ENCODE assay signal across 18 cellular contexts in the genomic region with DNA sequence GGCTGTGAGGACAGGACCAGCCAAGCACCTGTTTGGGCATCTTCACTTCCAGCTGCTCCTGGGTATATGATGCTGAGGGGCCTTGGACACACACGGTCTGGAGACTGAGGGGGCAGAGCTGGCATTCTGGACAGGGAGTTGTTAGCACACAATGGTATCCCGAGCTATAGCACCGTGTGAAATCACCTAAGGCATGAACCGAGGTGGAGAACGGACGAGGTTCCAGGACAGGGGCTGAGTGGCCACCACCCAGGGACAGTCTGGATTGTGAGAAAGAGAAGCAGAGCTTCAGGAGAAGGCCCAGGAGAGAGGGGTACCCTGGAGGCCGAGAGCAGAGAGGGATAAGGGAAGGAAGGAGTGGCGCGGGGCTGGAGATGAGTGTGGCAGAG.
DNase-seq lines count a peak whose midpoint lies in the region; ATAC-seq and TF ChIP-seq lines count a peak whose summit lies in the region.
"Had no signal": no experiment of that assay in that cellular context is flagged by ENCODE, and none has a peak within 500 bp of the region (broad histone marks: within the 10 kb centered on the region; RNA-seq: fewer than 3 reads in every experiment).

No MANE protein-coding gene starts in this region.

- no peak for TF ChIP-seq CTCF in chondrocyte (IDR thresholded peaks at IDR 0.05)
- TF ChIP-seq CTCF in coronary artery (IDR thresholded peaks at IDR 0.05) = no peak
- TF ChIP-seq CTCF in stomach (IDR thresholded peaks at IDR 0.05) = no peak

- no peaks in the 10 kb centered on the region for H3K36me3 ChIP-seq in stomach
- H3K36me3 ChIP-seq: BE2C had no signal

- TF ChIP-seq POLR2A in stomach (IDR thresholded peaks at IDR 0.05) = no peak

- H3K36me3 Mint-ChIP-seq in chondrocyte (ENCODE audit: low read depth) = no peaks in the 10 kb centered on the region
- H3K36me3 Mint-ChIP-seq in naive thymus-derived CD8-positive, alpha-beta T cell = no peaks in the 10 kb centered on the region
- H3K36me3 Mint-ChIP-seq: CD4-positive, alpha-beta memory T cell had no signal

- no peak for TF ChIP-seq EP300 in stomach (IDR thresholded peaks at IDR 0.05)

- intact Hi-C loops in posterior vena cava (cut with DNase I) (loop anchor here in 1 of 2 donors (5.0 kb wide), 1 partner anchor 1313 kb away; no protein-coding TSS in a partner anchor), stomach (cut with DNase I; ENCODE audit: low total_unique reads) (no loop called here)

- DNase-seq in chondrocyte (ENCODE audit: low spot score) = peak; percentile 71
- peak; percentile 33 for DNase-seq in coronary artery (ENCODE audit: low spot score)
- peak; percentile 17 for DNase-seq in posterior vena cava (ENCODE audit: low spot score)
- peak; percentile 15 for DNase-seq in stomach
- no peak for DNase-seq in stimulated activated naive CD8-positive, alpha-beta T cell treated with anti-CD3 and anti-CD28 coated beads, Interleukin-15, Interleukin-2, amounts not matched to agents 100 U/mL and 50 U/mL, for 24 hours
- no peak for DNase-seq in naive thymus-derived CD8-positive, alpha-beta T cell
- DNase-seq: BE2C; CD4-positive, alpha-beta memory T cell; COR-L47; DMS153; DMS79 treated with DMSO at 0.1 percent for 48 hours; EL; HCEC 1CT; HFFc6 had no signal

- H3K27ac ChIP-seq in coronary artery = no peak overlapping the region
- H3K27ac ChIP-seq in stomach = no peak overlapping the region
- H3K27ac ChIP-seq: A549, C4-2B had no signal

- no peak overlapping the region for H3K27ac Mint-ChIP-seq in chondrocyte (ENCODE audit: unreplicated experiment)
- no peak overlapping the region for H3K27ac Mint-ChIP-seq in naive thymus-derived CD8-positive, alpha-beta T cell
- H3K27ac Mint-ChIP-seq: CD4-positive, alpha-beta memory T cell; HFFc6 had no signal

- peaks cover 0 to 20% (median 0%) of the 10 kb centered on the region in 3 donors for H3K27me3 ChIP-seq in stomach
- H3K27me3 ChIP-seq: BE2C had no signal

- no peaks in the 10 kb centered on the region for H3K27me3 Mint-ChIP-seq in chondrocyte (ENCODE audit: low read depth)
- peaks cover 0 to 19% (median 4%) of the 10 kb centered on the region in 5 donors for H3K27me3 Mint-ChIP-seq in naive thymus-derived CD8-positive, alpha-beta T cell
- H3K27me3 Mint-ChIP-seq: CD4-positive, alpha-beta memory T cell had no signal

- ATAC-seq in stimulated activated naive CD8-positive, alpha-beta T cell treated with anti-CD3 and anti-CD28 coated beads, Interleukin-15, Interleukin-2, amounts not matched to agents 100 U/mL and 50 U/mL, for 24 hours = no peak
- no peak for ATAC-seq in naive thymus-derived CD8-positive, alpha-beta T cell
- ATAC-seq in GM21447 (IDR thresholded peaks at IDR 0.05; ENCODE audit: unreplicated experiment) = no peak
- ATAC-seq: A549, HepG2 had no signal

- no peaks in the 10 kb centered on the region for H3K4me1 ChIP-seq in stomach
- H3K4me1 ChIP-seq: A549, BE2C had no signal

- 65 to 77% (median 74%) methylated on average over 9 of the region's 9 CpGs for WGBS in stomach, 5 donors

- H3K4me3 Mint-ChIP-seq in chondrocyte (ENCODE audit: unreplicated experiment) = no peak overlapping the region
- H3K4me3 Mint-ChIP-seq in naive thymus-derived CD8-positive, alpha-beta T cell = no peak overlapping the region
- H3K4me3 Mint-ChIP-seq: CD4-positive, alpha-beta memory T cell; HFFc6 had no signal

- no peaks in the 10 kb centered on the region for H3K9me3 ChIP-seq in stomach
- H3K9me3 ChIP-seq: A549, BE2C had no signal

- no peaks in the 10 kb centered on the region for H3K4me1 Mint-ChIP-seq in chondrocyte (ENCODE audit: low read depth)
- H3K4me1 Mint-ChIP-seq in naive thymus-derived CD8-positive, alpha-beta T cell = peaks cover 0 to 2% (median 0%) of the 10 kb centered on the region in 4 donors
- H3K4me1 Mint-ChIP-seq: CD4-positive, alpha-beta memory T cell had no signal

- H3K4me3 ChIP-seq in coronary artery (no peak overlapping the region), stomach (no peak overlapping the region)
- H3K4me3 ChIP-seq: A549 had no signal

- POLR2A ChIA-PET in naive thymus-derived CD8-positive, alpha-beta T cell (lab: Charles Lee) = no interaction called here

- peaks cover 40% of the 10 kb centered on the region for H3K9me3 Mint-ChIP-seq in chondrocyte (ENCODE audit: low read depth)
- peaks cover 0 to 30% (median 0%) of the 10 kb centered on the region in 9 donors for H3K9me3 Mint-ChIP-seq in naive thymus-derived CD8-positive, alpha-beta T cell

Comparison
In these comparisons a context has a peak if more than half of its experiments do, and no peak if none do; other contexts are left out.
1. DNase-seq: peak in chondrocyte (single experiment), coronary artery (single experiment), posterior vena cava (single experiment) and stomach (single experiment); none in stimulated activated naive CD8-positive, alpha-beta T cell treated with anti-CD3 and anti-CD28 coated beads, Interleukin-15, Interleukin-2, amounts not matched to agents 100 U/mL and 50 U/mL, for 24 hours (single experiment) and naive thymus-derived CD8-positive, alpha-beta T cell (0 of 10).